ENCODE assay signal across 8 cellular contexts in genomic region chr16:28188085-28188916, GRCh38. TPM values are rescaled to one million over a fixed set of nuclear protein-coding genes. Genes with fewer than 3 reads are reported as not detected.
DNase-seq lines count a peak whose midpoint lies in the region; ATAC-seq, FAIRE-seq and TF ChIP-seq lines count a peak whose summit lies in the region.

No MANE protein-coding gene starts in this region.

- peaks cover 0 to 3% (median 0%) of the 10 kb centered on the region in 3 donors for H3K9me3 Mint-ChIP-seq in IgD-negative memory B cell

- no peak for TF ChIP-seq POLR2A in GM12892 (IDR thresholded peaks at IDR 0.05; ENCODE audit: low read depth, low read length)
- no peak for TF ChIP-seq POLR2A in stomach (IDR thresholded peaks at IDR 0.05)

- H3K9me3 ChIP-seq in heart right ventricle (peaks cover 0 to 7% (median 0%) of the 10 kb centered on the region in 11 donors), stomach (no peaks in the 10 kb centered on the region)

- no peaks in the 10 kb centered on the region for H3K27me3 Mint-ChIP-seq in IgD-negative memory B cell

- peaks cover 0 to 15% (median 0%) of the 10 kb centered on the region in 9 donors for H3K36me3 ChIP-seq in heart right ventricle
- H3K36me3 ChIP-seq in stomach, result peaks cover 0 to 9% (median 0%) of the 10 kb centered on the region in 4 donors

- H3K27ac ChIP-seq in heart right ventricle, result peak overlapping the region in 2 of 10 donors; percentile 6 to 85
- H3K27ac ChIP-seq in stomach, result peak overlapping the region in 2 of 5 donors; percentile 61 to 74

- TF ChIP-seq EP300 in stomach (IDR thresholded peaks at IDR 0.05), result no peak

- DNase-seq in GM12892 (ENCODE audit: insufficient read length) (no peak), heart right ventricle (no peak), NCI-H2171 (lab: John Stamatoyannopoulos, UW) (no peak), SHP77 (lab: John Stamatoyannopoulos, UW) (no peak), stomach (no peak), NCI-H2196 treated with DMSO at 0.1 percent for 48 hours (lab: John Stamatoyannopoulos, UW; ENCODE audit: unreplicated experiment) (no peak)

- peaks cover 4% of the 10 kb centered on the region for H3K36me3 Mint-ChIP-seq in IgD-negative memory B cell

- H3K4me1 Mint-ChIP-seq in IgD-negative memory B cell, result peaks cover 60 to 77% (median 62%) of the 10 kb centered on the region in 3 donors

- FAIRE-seq in GM12892 (lab: Jason Lieb, UNC), result peak; percentile 51

- H3K4me3 ChIP-seq in heart right ventricle, result peak overlapping the region in 1 of 10 donors; percentile 15
- no peak overlapping the region for H3K4me3 ChIP-seq in stomach

- TF ChIP-seq CTCF in heart right ventricle (IDR thresholded peaks at IDR 0.05), result no peak
- TF ChIP-seq CTCF in stomach (IDR thresholded peaks at IDR 0.05), result no peak

- 79 to 81% methylated on average over 6 of the region's 6 CpGs for WGBS in heart right ventricle, 2 donors
- 57 to 77% (median 73%) methylated on average over 6 of the region's 6 CpGs for WGBS in stomach, 5 donors

- intact Hi-C loops in heart right ventricle (cut with DNase I) (no loop called here), stomach (cut with DNase I; ENCODE audit: low total_unique reads) (no loop called here)

- H3K27ac Mint-ChIP-seq in IgD-negative memory B cell, result peak overlapping the region; percentile 83 to 97 (median 93)

- H3K27me3 ChIP-seq in heart right ventricle (no peaks in the 10 kb centered on the region), stomach (no peaks in the 10 kb centered on the region)

- H3K4me1 ChIP-seq in heart right ventricle (peaks cover 0 to 95% (median 34%) of the 10 kb centered on the region in 9 donors), stomach (peaks cover 5 to 83% (median 44%) of the 10 kb centered on the region in 4 donors)

- peak overlapping the region; percentile 68 to 85 (median 72) for H3K4me3 Mint-ChIP-seq in IgD-negative memory B cell

- peak; percentile 60 for ATAC-seq in GM21529 (IDR thresholded peaks at IDR 0.05; ENCODE audit: unreplicated experiment)
- peak in 6 of 8 donors; percentile 38 to 56 (median 44) for ATAC-seq in heart right ventricle

RNA-seq across cellular contexts. Expression of gene XPO6, which starts 23.5 kb away (rescaled TPM):
- 87.5 TPM for polyA plus RNA-seq in GM12892 (2012; ENCODE audit: missing spikeins)
- polyA plus RNA-seq in IgD-negative memory B cell, result 86.1 TPM
- 10 to 100 TPM; 22.1 to 41.8 (median 28.9) TPM for total RNA-seq in heart right ventricle
- 10 to 100 TPM; 34.1 to 36.3 TPM for polyA plus RNA-seq in heart right ventricle
- 100 to 1,000 TPM in 4 of 5 donors, 10 to 100 TPM in 1; 46.7 to 241 (median 112) TPM for total RNA-seq in stomach
- 10 to 100 TPM; 37.2 to 61.3 (median 39.0) TPM for polyA plus RNA-seq in stomach
